Comparison of ENCODE assay signal across 36 cellular contexts in genomic region chr22:30617819-30618218, GRCh38. TPM values are rescaled to one million over a fixed set of nuclear protein-coding genes. Genes with fewer than 3 reads are reported as not detected.
"Had no signal": no experiment of that assay in that cellular context is flagged by ENCODE, and none has a peak within 500 bp of the region (broad histone marks: within the 10 kb centered on the region; RNA-seq: fewer than 3 reads in every experiment).

No MANE protein-coding gene starts in this region.

- H3K9me3 ChIP-seq: adrenal gland, body of pancreas, breast epithelium had no signal

- H3K27ac ChIP-seq: adrenal gland, body of pancreas, brain microvascular endothelial cell, breast epithelium, VCaP had no signal

- H3K4me1 ChIP-seq: adrenal gland, body of pancreas, breast epithelium had no signal

- H3K36me3 ChIP-seq: brain microvascular endothelial cell, breast epithelium had no signal

- ATAC-seq: activated CD8-positive, alpha-beta T cell treated with anti-CD3 and anti-CD28 coated beads for 36 hours; activated naive CD4-positive, alpha-beta T cell treated with anti-CD3 and anti-CD28 coated beads, Interleukin-2, amount 50 U/mL, for 72 hours; activated T-cell treated with anti-CD3 and anti-CD28 coated beads, Interleukin-2, amount 50 U/mL, for 4 hours; activated T-cell treated with anti-CD3 and anti-CD28 coated beads, Interleukin-2, amount 50 U/mL, for 72 hours; activated T-helper 17 cell treated with anti-CD3 and anti-CD28 coated beads, Interleukin-2, amount 50 U/mL, for 72 hours; body of pancreas had no signal

- DNase-seq: activated B cell treated with CpG ODN at 0.5 μM for 24 hours; activated CD4-positive, alpha-beta memory T cell treated with anti-CD3 and anti-CD28 coated beads for 36 hours; activated CD4-positive, alpha-beta T cell treated with anti-CD3 and anti-CD28 coated beads for 4 hours; activated CD4-positive, alpha-beta T cell treated with anti-CD3 and anti-CD28 coated beads, Interleukin-2, amount 10 ng/mL, durations not matched to agents 24 days and 14 days; activated CD4-positive, alpha-beta T cell treated with anti-CD3 and anti-CD28 coated beads, Interleukin-2, amount 50 U/mL, for 1 hour; activated CD4-positive, alpha-beta T cell treated with anti-CD3 and anti-CD28 coated beads, Interleukin-2, amount 50 U/mL, for 4 hours; activated CD4-positive, CD25-positive, alpha-beta regulatory T cell treated with anti-CD3 and anti-CD28 coated beads, Interleukin-2, amount 50 U/mL, for 72 hours; activated CD8-positive, alpha-beta memory T cell treated with anti-CD3 and anti-CD28 coated beads, Interleukin-2, amount 50 U/mL, for 4 hours; activated CD8-positive, alpha-beta T cell treated with anti-CD3 and anti-CD28 coated beads for 36 hours; activated effector memory CD4-positive, alpha-beta T cell treated with anti-CD3 and anti-CD28 coated beads, Interleukin-2, amount 50 U/mL, for 16 hours; activated gamma-delta T cell treated with Interleukin-2 at 50 U/mL for 16 hours; activated naive CD4-positive, alpha-beta T cell; activated naive CD4-positive, alpha-beta T cell treated with anti-CD3 and anti-CD28 coated beads for 36 hours; activated naive CD4-positive, alpha-beta T cell treated with anti-CD3 and anti-CD28 coated beads, Interleukin-2, amount 50 U/mL, for 16 hours; activated naive CD8-positive, alpha-beta T cell treated with anti-CD3 and anti-CD28 coated beads for 36 hours; activated T-cell treated with anti-CD3 and anti-CD28 coated beads for 4 hours; activated T-cell treated with anti-CD3 and anti-CD28 coated beads, Interleukin-2, amount 50 U/mL, for 1 hour; activated T-cell treated with anti-CD3 and anti-CD28 coated beads, Interleukin-2, amount 50 U/mL, for 4 hours; activated T-cell treated with anti-CD3 and anti-CD28 coated beads, Interleukin-2, amount 50 U/mL, for 72 hours; adrenal gland; amniotic stem cell; aorta; body of pancreas; brain microvascular endothelial cell; central memory CD4-positive, alpha-beta T cell; T-helper 1 cell; T-helper 2 cell; T-helper 9 cell had no signal

- H3K27me3 ChIP-seq: adrenal gland, body of pancreas, brain microvascular endothelial cell, breast epithelium had no signal

- H3K4me3 ChIP-seq: adrenal gland, body of pancreas, breast epithelium had no signal

- FAIRE-seq: astrocyte, TTC549 had no signal

RNA-seq across cellular contexts. Expression of gene TCN2, which starts 10.8 kb away (rescaled TPM):
- total RNA-seq: activated B cell treated with CpG ODN at 0.5 μM for 24 hours had no signal

RNA-seq across cellular contexts. Expression of gene GAL3ST1, which starts 43.4 kb away (rescaled TPM):
- total RNA-seq: activated B cell treated with CpG ODN at 0.5 μM for 24 hours; activated CD4-positive, alpha-beta memory T cell treated with anti-CD3 and anti-CD28 coated beads for 36 hours; activated CD4-positive, alpha-beta T cell treated with anti-CD3 and anti-CD28 coated beads, Interleukin-2, amount 10 ng/mL, durations not matched to agents 24 days and 14 days; activated CD8-positive, alpha-beta memory T cell treated with anti-CD3 and anti-CD28 coated beads for 36 hours; activated CD8-positive, alpha-beta T cell treated with anti-CD3 and anti-CD28 coated beads for 36 hours; activated naive CD8-positive, alpha-beta T cell treated with anti-CD3 and anti-CD28 coated beads for 36 hours; activated T-helper 1 cell treated with anti-CD3 and anti-CD28 coated beads, Interleukin-12 subunit alpha, Interleukin-12 subunit beta, Interleukin-2, Interleukin-4 antibody, amounts not matched to agents 30 ng/mL and 10 ng/mL and 1 ng/mL, durations not matched to agents 14 hours and 24 hours and 36 hours had no signal
